In the genomic region with DNA sequence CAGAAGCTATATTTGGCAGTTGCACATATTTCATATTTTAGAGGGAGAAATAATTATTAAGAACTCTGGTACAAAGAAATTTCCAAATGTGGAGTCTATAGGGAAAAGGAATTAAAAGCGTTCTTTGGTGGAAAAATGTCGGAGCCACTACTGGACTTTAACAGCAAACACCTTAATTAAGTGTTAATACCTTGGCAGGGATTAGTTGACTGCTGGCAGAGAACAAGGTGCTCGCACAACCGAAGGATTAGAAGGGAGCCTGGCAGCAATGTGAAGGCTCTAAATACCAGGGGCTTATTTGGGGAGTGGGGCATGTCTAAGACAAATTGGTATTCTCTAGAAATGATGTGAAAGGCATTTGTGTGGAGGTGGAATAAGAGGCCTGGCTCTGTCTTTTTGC, we compare ENCODE assay signal across 17 cellular contexts.
"Had no signal": no experiment of that assay in that cellular context is flagged by ENCODE, and none has a peak within 500 bp of the region (broad histone marks: within the 10 kb centered on the region; RNA-seq: fewer than 3 reads in every experiment).

No MANE protein-coding gene starts in this region.

- ATAC-seq: T-cell had no signal

- H3K36me3 Mint-ChIP-seq: T-cell had no signal

- H3K9ac ChIP-seq: SK-N-SH had no signal

- H3K4me1 Mint-ChIP-seq: T-cell had no signal

- H3K27ac ChIP-seq: RWPE1 had no signal

- H3K4me2 ChIP-seq: SK-N-SH had no signal

- H3K27me3 Mint-ChIP-seq: T-cell had no signal

- H3K4me3 Mint-ChIP-seq: T-cell had no signal

- H3K27ac Mint-ChIP-seq: T-cell had no signal

- H3K9me3 ChIP-seq: SK-N-SH had no signal

- DNase-seq: KBM-7, MV-4-11, NCI-H1048, NCI-H1105, NCI-H1417, NCI-H1694 treated with DMSO at 0.1 percent for 48 hours, NCI-H1930, NCI-H2081, NCI-H2107, NCI-H2227 treated with DMSO at 0.1 percent for 48 hours, NCI-H510A, NCI-H526, SHP77, SK-N-SH, SW 1271, T-cell had no signal
